In genomic region chr10:34079702-34080484, GRCh38 we compare ENCODE assay signal across 14 cellular contexts.
A peak's percentile ranks its signal among the peaks of the same experiment; 100 is the strongest.
DNase-seq lines count a peak whose midpoint lies in the region; ATAC-seq, FAIRE-seq and TF ChIP-seq lines count a peak whose summit lies in the region.
"Had no signal": no experiment of that assay in that cellular context is flagged by ENCODE, and none has a peak within 500 bp of the region (broad histone marks: within the 10 kb centered on the region; RNA-seq: fewer than 3 reads in every experiment).

No MANE protein-coding gene starts in this region.

- no peak overlapping the region for H3K27ac ChIP-seq in right atrium auricular region
- no peak overlapping the region for H3K27ac ChIP-seq in neuronal stem cell (replicated peaks; ENCODE audit: low read length)
- H3K27ac ChIP-seq in upper lobe of right lung, result peak overlapping the region; percentile 30
- H3K27ac ChIP-seq: BLaER1 treated with 17β-estradiol and CSF1 and Interleukin-3, amounts not matched to agents 10 nM and 100 nM had no signal

- no peak overlapping the region for H3K4ac ChIP-seq in neuronal stem cell (ENCODE audit: low read length)

- FAIRE-seq in HTR-8/SVneo (lab: Jason Lieb, UNC), result peak; percentile 71

- no peak overlapping the region for H2BK120ac ChIP-seq in neuronal stem cell (ENCODE audit: low read depth, low read length)

- no peak overlapping the region for H2BK15ac ChIP-seq in neuronal stem cell (ENCODE audit: low read length)

- H3K9me3 ChIP-seq in right atrium auricular region (peaks cover 0 to 18% of the 10 kb centered on the region in 2 donors), neuronal stem cell (replicated peaks in 1 of 2; ENCODE audit: control insufficient read depth in 2 of 2, insufficient read depth in 1 of 2, low read depth in 1 of 2, low read length in 2 of 2) (peaks cover 8 to 13% of the 10 kb centered on the region in 2 donors), upper lobe of right lung (no peaks in the 10 kb centered on the region)

- peak overlapping the region; percentile 50 for H3K9ac ChIP-seq in neuronal stem cell (ENCODE audit: low read depth, low read length, poor library complexity)
- H3K9ac ChIP-seq: BLaER1 treated with 17β-estradiol and CSF1 and Interleukin-3, amounts not matched to agents 10 nM and 100 nM had no signal

- H3K18ac ChIP-seq in neuronal stem cell (ENCODE audit: low read length), result peak overlapping the region; percentile 34

- H3K79me1 ChIP-seq in neuronal stem cell (ENCODE audit: low read depth, low read length), result no peaks in the 10 kb centered on the region

- no peak overlapping the region for H2AK5ac ChIP-seq in neuronal stem cell (ENCODE audit: low read depth, low read length)

- intact Hi-C loops in left ventricle myocardium superior (cut with micrococcal nuclease) (no loop called here), upper lobe of right lung (cut with DNase I) (no loop called here)

- H2BK12ac ChIP-seq in neuronal stem cell (ENCODE audit: low read length), result no peak overlapping the region

- DNase-seq in right atrium auricular region (ENCODE audit: low spot score), result peak; percentile 52
- no peak for DNase-seq in left ventricle myocardium superior
- DNase-seq in HTR-8/SVneo (ENCODE audit: insufficient read length, low spot score), result no peak
- DNase-seq in neuronal stem cell (ENCODE audit: low spot score), result no peak
- DNase-seq in upper lobe of right lung, result no peak
- DNase-seq in dermis blood vessel endothelial cell, result no peak
- DNase-seq: Calu3; CD8-positive, alpha-beta T cell; DMS79 treated with DMSO at 0.1 percent for 48 hours; GF-D8 had no signal

- H2BK5ac ChIP-seq in neuronal stem cell (ENCODE audit: low read length), result no peak overlapping the region

- WGBS in neuronal stem cell (ENCODE audit: extremely low coverage in 2 of 2, insufficient read length in 2 of 2, insufficient replicate concordance in 1 of 2), 2 donors, result no CpG with 5 or more reads among the region's 17 CpGs

- H2AFZ ChIP-seq in neuronal stem cell (ENCODE audit: low read length), result no peak overlapping the region

- H3K4me2 ChIP-seq in neuronal stem cell (ENCODE audit: insufficient read depth, low read length, poor library complexity, severe bottlenecking), result no peak overlapping the region
- H3K4me2 ChIP-seq: BLaER1 treated with 17β-estradiol and CSF1 and Interleukin-3, amounts not matched to agents 10 nM and 100 nM had no signal

- H3K36me3 ChIP-seq in right atrium auricular region (no peaks in the 10 kb centered on the region), neuronal stem cell (replicated peaks in 1 of 2; ENCODE audit: control insufficient read depth in 2 of 2, insufficient read depth in 2 of 2, low read length in 2 of 2) (no peaks in the 10 kb centered on the region), upper lobe of right lung (no peaks in the 10 kb centered on the region)
- H3K36me3 ChIP-seq: BLaER1 treated with 17β-estradiol and CSF1 and Interleukin-3, amounts not matched to agents 10 nM and 100 nM; HAP-1 had no signal

- no peak overlapping the region for H4K8ac ChIP-seq in neuronal stem cell (ENCODE audit: low read depth, low read length)

- H4K91ac ChIP-seq in neuronal stem cell (ENCODE audit: low read depth, low read length, poor library complexity), result no peak overlapping the region

- no peak overlapping the region for H3K23ac ChIP-seq in neuronal stem cell (ENCODE audit: low read depth, low read length, poor library complexity)

- no peak overlapping the region for H3K4me3 ChIP-seq in right atrium auricular region
- no peak overlapping the region for H3K4me3 ChIP-seq in neuronal stem cell (ENCODE audit: low read length in 2 of 2)
- H3K4me3 ChIP-seq in upper lobe of right lung, result no peak overlapping the region
- H3K4me3 ChIP-seq: BLaER1 treated with 17β-estradiol and CSF1 and Interleukin-3, amounts not matched to agents 10 nM and 100 nM; HAP-1 had no signal

- H3K14ac ChIP-seq in neuronal stem cell (ENCODE audit: low read length), result no peak overlapping the region

- H3K4me1 ChIP-seq in right atrium auricular region, result peaks cover 0 to 30% of the 10 kb centered on the region in 2 donors
- H3K4me1 ChIP-seq in neuronal stem cell (ENCODE audit: control insufficient read depth in 2 of 2, insufficient read depth in 1 of 2, low read depth in 1 of 2, low read length in 2 of 2), result no peaks in the 10 kb centered on the region
- no peaks in the 10 kb centered on the region for H3K4me1 ChIP-seq in upper lobe of right lung
- H3K4me1 ChIP-seq: HAP-1 had no signal

- ATAC-seq in left ventricle myocardium superior, result no peak
- ATAC-seq in upper lobe of right lung, result no peak
- ATAC-seq in HG02938 (IDR thresholded peaks at IDR 0.05; ENCODE audit: unreplicated experiment), result no peak
- no peak for ATAC-seq in HG02981 (IDR thresholded peaks at IDR 0.05; ENCODE audit: unreplicated experiment)
- ATAC-seq: CD8-positive, alpha-beta T cell had no signal

- H3K27me3 ChIP-seq in right atrium auricular region (no peaks in the 10 kb centered on the region), neuronal stem cell (ENCODE audit: control insufficient read depth in 3 of 3, insufficient read depth in 3 of 3, low read depth in 1 of 3, low read length in 3 of 3) (no peaks in the 10 kb centered on the region), upper lobe of right lung (no peaks in the 10 kb centered on the region)

- TF ChIP-seq CTCF in right atrium auricular region (IDR thresholded peaks at IDR 0.05) (no peak), upper lobe of right lung (IDR thresholded peaks at IDR 0.05) (no peak)
